11 cellular contexts compared by ENCODE assay signal in genomic region chr16:11386791-11387546, GRCh38. TPM values are rescaled to one million over a fixed set of nuclear protein-coding genes. Genes with fewer than 3 reads are reported as not detected.
DNase-seq lines count a peak whose midpoint lies in the region; ATAC-seq, FAIRE-seq and TF ChIP-seq lines count a peak whose summit lies in the region.
"Had no signal": no experiment of that assay in that cellular context is flagged by ENCODE, and none has a peak within 500 bp of the region (broad histone marks: within the 10 kb centered on the region; RNA-seq: fewer than 3 reads in every experiment).

No MANE protein-coding gene starts in this region.

- no peak overlapping the region for H3K4me2 ChIP-seq in DOHH2 (ENCODE audit: low read length)

- no peaks in the 10 kb centered on the region for H4K20me1 ChIP-seq in DOHH2 (ENCODE audit: control insufficient read depth, insufficient read depth, low read depth, low read length)

- H3K36me3 ChIP-seq in DOHH2 (ENCODE audit: control insufficient read depth, low read length) (no peaks in the 10 kb centered on the region), MG63 (no peaks in the 10 kb centered on the region)

- peaks cover 36% of the 10 kb centered on the region for H3K4me1 Mint-ChIP-seq in nephron progenitor cell
- H3K4me1 Mint-ChIP-seq in naive thymus-derived CD8-positive, alpha-beta T cell = no peaks in the 10 kb centered on the region
- H3K4me1 Mint-ChIP-seq: natural killer cell had no signal

- H3K36me3 Mint-ChIP-seq in nephron progenitor cell (ENCODE audit: low read depth) = peaks cover 4% of the 10 kb centered on the region
- peaks cover 0 to 4% (median 2%) of the 10 kb centered on the region in 3 donors for H3K36me3 Mint-ChIP-seq in naive thymus-derived CD8-positive, alpha-beta T cell
- H3K36me3 Mint-ChIP-seq: natural killer cell had no signal

- no peaks in the 10 kb centered on the region for H3K9me2 ChIP-seq in DOHH2 (replicated peaks; ENCODE audit: control insufficient read depth, low read length)

- TF ChIP-seq CTCF in DOHH2 (IDR thresholded peaks at IDR 0.05; ENCODE audit: low read depth, low read length, poor library complexity, severe bottlenecking) = peak; percentile 44
- peak; percentile 55 for TF ChIP-seq CTCF in epithelial cell of proximal tubule (conservative IDR thresholded peaks at IDR 0.05; ENCODE audit: low read depth, low read length)
- peak; percentile 60 for TF ChIP-seq CTCF in nephron progenitor cell (IDR thresholded peaks at IDR 0.05)

- H3K27me3 Mint-ChIP-seq in nephron progenitor cell (ENCODE audit: low read depth, poor library complexity) = peaks cover 20% of the 10 kb centered on the region
- no peaks in the 10 kb centered on the region for H3K27me3 Mint-ChIP-seq in naive thymus-derived CD8-positive, alpha-beta T cell

- no peaks in the 10 kb centered on the region for H3F3A ChIP-seq in DOHH2 (ENCODE audit: control insufficient read depth, insufficient read depth)

- no peak overlapping the region for H3K27ac Mint-ChIP-seq in nephron progenitor cell
- H3K27ac Mint-ChIP-seq in naive thymus-derived CD8-positive, alpha-beta T cell = peak overlapping the region in 1 of 10 donors; percentile 61
- H3K27ac Mint-ChIP-seq: natural killer cell had no signal

- H3K4me1 ChIP-seq in DOHH2 (ENCODE audit: control insufficient read depth, low read length) = no peaks in the 10 kb centered on the region

- POLR2A ChIA-PET in naive thymus-derived CD8-positive, alpha-beta T cell (lab: Charles Lee) = no interaction called here

- H3K79me2 ChIP-seq in DOHH2 (ENCODE audit: control insufficient read depth, low read length) = no peaks in the 10 kb centered on the region

- H3K9me3 Mint-ChIP-seq in nephron progenitor cell = no peaks in the 10 kb centered on the region
- no peaks in the 10 kb centered on the region for H3K9me3 Mint-ChIP-seq in naive thymus-derived CD8-positive, alpha-beta T cell
- H3K9me3 Mint-ChIP-seq: natural killer cell; T-helper 1 cell treated with Interleukin-12 subunit alpha and Interleukin-12 subunit beta and Interleukin-4 antibody, amounts not matched to agents 30 μg/mL and 1 μg/mL, for 36 hours had no signal

- H3K4me3 ChIP-seq in DOHH2 (ENCODE audit: low read length) = no peak overlapping the region
- no peak overlapping the region for H3K4me3 ChIP-seq in MG63
- no peak overlapping the region for H3K4me3 ChIP-seq in epithelial cell of proximal tubule (ENCODE audit: low read depth, low read length)

- DNase-seq in MG63 (peak; percentile 32), epithelial cell of proximal tubule (ENCODE audit: low read depth) (no peak), nephron progenitor cell (peak; percentile 77), urothelium cell line (ENCODE audit: low spot score) (no peak), NCI-H1436 (lab: John Stamatoyannopoulos, UW) (no peak)
- DNase-seq in naive thymus-derived CD8-positive, alpha-beta T cell = no peak
- DNase-seq: cerebellar nuclear complex, natural killer cell had no signal

- no peak overlapping the region for H3K4me3 Mint-ChIP-seq in nephron progenitor cell
- H3K4me3 Mint-ChIP-seq in naive thymus-derived CD8-positive, alpha-beta T cell = no peak overlapping the region
- H3K4me3 Mint-ChIP-seq: natural killer cell; T-helper 1 cell treated with Interleukin-12 subunit alpha and Interleukin-12 subunit beta and Interleukin-4 antibody, amounts not matched to agents 30 μg/mL and 1 μg/mL, for 36 hours had no signal

- ATAC-seq in naive thymus-derived CD8-positive, alpha-beta T cell = no peak
- ATAC-seq in GM18498 (IDR thresholded peaks at IDR 0.05; ENCODE audit: unreplicated experiment) = no peak

- FAIRE-seq in urothelium cell line (lab: Jason Lieb, UNC) = no peak

- H3K27me3 ChIP-seq in DOHH2 (ENCODE audit: control insufficient read depth, low read length) (peaks cover 16% of the 10 kb centered on the region), MG63 (no peaks in the 10 kb centered on the region)

- H3K9me3 ChIP-seq in DOHH2 (ENCODE audit: control insufficient read depth, insufficient read depth, low read length) = no peaks in the 10 kb centered on the region
- no peaks in the 10 kb centered on the region for H3K9me3 ChIP-seq in MG63

- no peak overlapping the region for H3K27ac ChIP-seq in DOHH2 (ENCODE audit: low read depth, low read length)

RNA-seq across cellular contexts. Expression of gene RMI2, which starts 41.7 kb away (rescaled TPM):
- total RNA-seq in MG63 (2014; rRNA removed; shearing (Covaris generic); ENCODE audit: low replicate concordance) = 25.8 and 27.4 TPM in 2 replicates
- 13.7 and 26.2 TPM in 2 replicates for total RNA-seq in epithelial cell of proximal tubule
- 1 to 10 TPM; 2.4 to 2.8 TPM for total RNA-seq in naive thymus-derived CD8-positive, alpha-beta T cell
- polyA plus RNA-seq in naive thymus-derived CD8-positive, alpha-beta T cell = 10 to 100 TPM in 1 of 3 donors, 1 to 10 TPM in 2; 1.3 to 13.5 (median 7.1) TPM

Comparison
In these comparisons a context has a peak if more than half of its experiments do, and no peak if none do; other contexts are left out.
1. DNase-seq: peak in MG63 (single experiment) and nephron progenitor cell (single experiment); none in epithelial cell of proximal tubule (single experiment), naive thymus-derived CD8-positive, alpha-beta T cell (0 of 10), urothelium cell line (single experiment) and NCI-H1436 (single experiment).
2. Peak in every context shown above with its lines, with median percentiles within 50 percentile points of each other: CTCF ChIP-seq.